1 cellular context compared by ENCODE assay signal in the genomic region with DNA sequence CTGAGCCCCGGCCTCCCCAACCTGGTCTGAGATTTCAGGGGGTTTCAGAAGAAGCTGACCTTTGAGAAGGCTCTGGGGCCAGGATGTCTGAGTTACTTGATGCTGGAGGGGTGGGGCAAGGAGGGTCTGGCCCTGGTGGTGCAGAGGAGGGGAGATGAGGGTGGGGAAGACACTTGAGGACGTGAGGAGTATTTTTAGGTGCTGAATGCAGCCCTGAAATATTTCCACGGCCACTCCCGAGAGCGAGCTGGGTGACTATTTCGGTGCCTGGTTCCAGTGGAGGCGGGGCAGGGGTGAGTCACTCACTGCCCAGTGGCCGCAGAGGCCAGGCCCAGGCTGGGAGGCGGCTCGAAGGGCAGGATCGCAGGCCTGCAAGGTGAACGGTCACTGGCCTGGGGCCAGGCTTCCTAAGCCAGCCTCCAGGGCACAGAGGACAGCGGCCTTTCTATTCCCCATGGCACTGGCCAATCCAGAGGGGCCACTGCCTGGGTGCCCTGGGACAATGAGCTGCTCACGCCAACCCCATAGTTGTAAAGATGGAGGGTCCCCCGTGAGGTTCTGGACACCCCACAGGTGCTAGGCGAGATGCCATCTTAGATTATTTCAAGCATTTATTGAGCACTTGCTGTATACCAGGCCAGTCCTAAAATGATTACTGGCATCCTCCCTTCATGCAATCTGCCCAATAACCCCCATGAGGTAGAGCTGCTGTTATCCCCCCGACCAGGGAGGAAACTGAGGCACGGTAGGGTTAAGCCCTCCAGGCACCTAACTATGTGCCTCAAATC.
TF ChIP-seq lines count a peak whose summit lies in the region.

No MANE protein-coding gene starts in this region.

TF ChIP-seq in WTC11, 78 proteins besides CTCF, POLR2A, EP300 and RAD21 (continued from another document):
- TF ChIP-seq, protein P1, sequence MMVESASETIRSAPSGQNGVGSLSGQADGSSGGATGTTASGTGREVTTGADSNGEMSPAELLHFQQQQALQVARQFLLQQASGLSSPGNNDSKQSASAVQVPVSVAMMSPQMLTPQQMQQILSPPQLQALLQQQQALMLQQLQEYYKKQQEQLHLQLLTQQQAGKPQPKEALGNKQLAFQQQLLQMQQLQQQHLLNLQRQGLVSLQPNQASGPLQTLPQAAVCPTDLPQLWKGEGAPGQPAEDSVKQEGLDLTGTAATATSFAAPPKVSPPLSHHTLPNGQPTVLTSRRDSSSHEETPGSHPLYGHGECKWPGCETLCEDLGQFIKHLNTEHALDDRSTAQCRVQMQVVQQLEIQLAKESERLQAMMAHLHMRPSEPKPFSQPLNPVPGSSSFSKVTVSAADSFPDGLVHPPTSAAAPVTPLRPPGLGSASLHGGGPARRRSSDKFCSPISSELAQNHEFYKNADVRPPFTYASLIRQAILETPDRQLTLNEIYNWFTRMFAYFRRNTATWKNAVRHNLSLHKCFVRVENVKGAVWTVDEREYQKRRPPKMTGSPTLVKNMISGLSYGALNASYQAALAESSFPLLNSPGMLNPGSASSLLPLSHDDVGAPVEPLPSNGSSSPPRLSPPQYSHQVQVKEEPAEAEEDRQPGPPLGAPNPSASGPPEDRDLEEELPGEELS (CRISPR knock-in tag; IDR thresholded peaks at IDR 0.05), result no peak
